Comparison of ENCODE assay signal across 8 cellular contexts in genomic region chr2:42493468-42493884, GRCh38. TPM values are rescaled to one million over a fixed set of nuclear protein-coding genes. Genes with fewer than 3 reads are reported as not detected.
A peak's percentile ranks its signal among the peaks of the same experiment; 100 is the strongest.
DNase-seq lines count a peak whose midpoint lies in the region; ATAC-seq and TF ChIP-seq lines count a peak whose summit lies in the region.

No MANE protein-coding gene starts in this region.

- H4K20me1 ChIP-seq in SU-DHL-6 (ENCODE audit: low read depth, low read length) = no peaks in the 10 kb centered on the region

- no peaks in the 10 kb centered on the region for H3K9me2 ChIP-seq in SU-DHL-6 (replicated peaks; ENCODE audit: insufficient read depth, low read length)

- H3F3A ChIP-seq in SU-DHL-6 (ENCODE audit: insufficient read depth) = peaks cover 12% of the 10 kb centered on the region; the same call in 1 of the 2 replicates

- H3K27ac ChIP-seq in right atrium auricular region = no peak overlapping the region
- H3K27ac ChIP-seq in SU-DHL-6 (ENCODE audit: low read depth, low read length) = no peak overlapping the region

- intact Hi-C loops in Right ventricle myocardium superior (cut with DNase I) = no loop called here

- no peaks in the 10 kb centered on the region for H3K36me3 ChIP-seq in right atrium auricular region
- no peaks in the 10 kb centered on the region for H3K36me3 ChIP-seq in SU-DHL-6 (ENCODE audit: low read length)
- H3K36me3 ChIP-seq in kidney epithelial cell (ENCODE audit: control insufficient read depth, insufficient read depth, low read length) = no peaks in the 10 kb centered on the region

- H3K9me3 ChIP-seq in right atrium auricular region (no peaks in the 10 kb centered on the region), SU-DHL-6 (ENCODE audit: insufficient read depth, low read length) (no peaks in the 10 kb centered on the region)

- H3K79me2 ChIP-seq in SU-DHL-6 (ENCODE audit: insufficient read depth, low read length) = no peaks in the 10 kb centered on the region

- H3K9ac ChIP-seq in SU-DHL-6 (ENCODE audit: low read length) = no peak overlapping the region

- no peak for ATAC-seq in Right ventricle myocardium superior (ENCODE audit: poor library complexity)
- no peak for ATAC-seq in HG02938 (IDR thresholded peaks at IDR 0.05; ENCODE audit: unreplicated experiment)

- peaks cover 0 to 17% of the 10 kb centered on the region in 2 donors for H3K4me1 ChIP-seq in right atrium auricular region

- DNase-seq in right atrium auricular region (ENCODE audit: low spot score) (no peak), Right ventricle myocardium superior (no peak), kidney epithelial cell (ENCODE audit: low read depth) (no peak), NCI-H524 (lab: John Stamatoyannopoulos, UW) (no peak), OCI-M1 (lab: John Stamatoyannopoulos, UW) (no peak), dermis blood vessel endothelial cell (no peak)

- no peak overlapping the region for H2AFZ ChIP-seq in SU-DHL-6 (ENCODE audit: low read depth, low read length, severe bottlenecking)

- H3K4me3 ChIP-seq in right atrium auricular region (peak overlapping the region; percentile 37 to 61), SU-DHL-6 (ENCODE audit: insufficient read depth, low read length, poor library complexity, severe bottlenecking) (peak overlapping the region; percentile 58), kidney epithelial cell (ENCODE audit: low read depth, low read length) (peak overlapping the region; percentile 43)

- TF ChIP-seq CTCF in right atrium auricular region (IDR thresholded peaks at IDR 0.05) (no peak), SU-DHL-6 (IDR thresholded peaks at IDR 0.05; ENCODE audit: insufficient read depth, low read length, poor library complexity, severe bottlenecking) (no peak), kidney epithelial cell (IDR thresholded peaks at IDR 0.05; ENCODE audit: insufficient read depth, low read length, poor library complexity, severe bottlenecking) (no peak)

- H3K27me3 ChIP-seq in right atrium auricular region = peaks cover 9 to 15% of the 10 kb centered on the region in 2 donors
- no peaks in the 10 kb centered on the region for H3K27me3 ChIP-seq in SU-DHL-6 (ENCODE audit: low read length)
- H3K27me3 ChIP-seq in kidney epithelial cell (ENCODE audit: control insufficient read depth, insufficient read depth, low read length) = peaks cover 19% of the 10 kb centered on the region

- peak overlapping the region; percentile 73 for H3K4me2 ChIP-seq in SU-DHL-6 (ENCODE audit: low read depth, low read length, poor library complexity, severe bottlenecking)

RNA-seq across cellular contexts. Expression of gene KCNG3, which starts 0.3 kb away (rescaled TPM):
- total RNA-seq in right atrium auricular region (not detected), Right ventricle myocardium superior (not detected), kidney epithelial cell (0.55 and 0.79 TPM in 2 replicates), dermis blood vessel endothelial cell (not detected in 2 replicates)
